Comparison of ENCODE assay signal across 1 cellular context in genomic region chr16:82050506-82050905, GRCh38.
TF ChIP-seq lines count a peak whose summit lies in the region.

No MANE protein-coding gene starts in this region.

TF ChIP-seq in HepG2, 621 proteins besides CTCF, POLR2A, EP300 and RAD21:
- no peak for TF ChIP-seq GABPB1 (CRISPR knock-in tag; IDR thresholded peaks at IDR 0.05)
- TF ChIP-seq ZNF652 (CRISPR knock-in tag; IDR thresholded peaks at IDR 0.05; ENCODE audit: borderline replicate concordance, low read depth) = peak; percentile 44; the same call in 1 of the 2 replicates
- no peak for TF ChIP-seq ZFP36L1 (CRISPR knock-in tag; IDR thresholded peaks at IDR 0.05)
- TF ChIP-seq RERE (CRISPR knock-in tag; IDR thresholded peaks at IDR 0.05; ENCODE audit: low read depth) = 0 out of 2 replicates have a peak, but pooled peaks have one; percentile 21
- 0 out of 2 replicates have a peak, but pooled peaks have one; percentile 34 for TF ChIP-seq RBAK (CRISPR knock-in tag; IDR thresholded peaks at IDR 0.05)
- TF ChIP-seq LRRFIP1 (CRISPR knock-in tag; conservative IDR thresholded peaks at IDR 0.05) = 0 out of 2 replicates have a peak, but pooled peaks have one; percentile 54
